ENCODE assay signal across 10 cellular contexts in genomic region chrX:51242212-51242611, GRCh38.
"Had no signal": no experiment of that assay in that cellular context is flagged by ENCODE, and none has a peak within 500 bp of the region (broad histone marks: within the 10 kb centered on the region; RNA-seq: fewer than 3 reads in every experiment).

No MANE protein-coding gene starts in this region.

- DNase-seq: GM23248, GOT3, H7, H9, HCEC 1CT, HFFc6 had no signal

- H3K4me3 ChIP-seq: GM23248, GM23338, HAP-1 had no signal

- ATAC-seq: GM23338, HCT116 had no signal

- H3K9ac ChIP-seq: GM23248 had no signal

- H3K9me3 ChIP-seq: HAP-1 had no signal

- H3K4me2 ChIP-seq: GM23338 had no signal

- H2AFZ ChIP-seq: GM23248, GM23338 had no signal

- H3K4me1 ChIP-seq: HAP-1 had no signal

- H3K27ac ChIP-seq: GM23248 had no signal

- H3K36me3 ChIP-seq: HAP-1 had no signal

- FAIRE-seq: H54 had no signal
